Comparison of ENCODE assay signal across 9 cellular contexts in the genomic region with DNA sequence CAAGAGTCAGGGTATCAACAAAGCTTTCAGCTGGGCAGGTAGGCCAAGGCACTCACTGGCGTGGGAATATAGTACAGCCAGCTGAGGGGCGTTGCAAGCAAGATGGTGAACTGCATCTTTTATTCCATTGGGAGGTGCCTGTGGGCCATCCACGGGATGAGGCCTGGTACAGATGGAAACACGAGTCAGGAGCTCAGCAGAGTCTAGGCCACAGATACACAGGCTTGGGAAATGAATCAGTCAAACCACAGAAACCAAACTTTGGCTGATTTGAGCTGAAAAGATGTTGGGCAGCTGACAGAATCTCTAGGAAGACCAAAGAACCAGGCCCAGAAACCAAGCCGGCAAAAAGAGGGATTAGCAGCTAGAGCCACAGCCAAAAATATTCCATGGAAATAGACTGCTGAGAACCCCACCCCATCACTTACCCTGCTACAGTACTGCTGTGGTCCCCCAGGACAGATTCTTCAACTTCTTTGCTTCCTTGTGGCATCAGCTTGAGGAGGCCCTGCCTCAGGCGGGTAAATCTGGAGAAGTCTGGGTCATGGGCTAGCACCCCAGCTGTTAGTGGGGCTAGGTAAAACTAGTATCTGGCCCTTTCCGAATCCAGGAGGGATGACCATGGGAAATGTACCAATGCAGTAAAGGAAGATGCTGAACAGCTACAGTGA.
DNase-seq lines count a peak whose midpoint lies in the region; ATAC-seq and TF ChIP-seq lines count a peak whose summit lies in the region.
"Had no signal": no experiment of that assay in that cellular context is flagged by ENCODE, and none has a peak within 500 bp of the region (broad histone marks: within the 10 kb centered on the region; RNA-seq: fewer than 3 reads in every experiment).

No MANE protein-coding gene starts in this region.

- no peaks in the 10 kb centered on the region for H3K36me3 ChIP-seq in MG63
- H3K36me3 ChIP-seq in ovary, result no peaks in the 10 kb centered on the region

- DNase-seq in activated CD8-positive, alpha-beta memory T cell treated with anti-CD3 and anti-CD28 coated beads, Interleukin-2, amount 10 ng/mL, durations not matched to agents 7 days and 5 days, result peak; percentile 65
- DNase-seq in activated CD8-positive, alpha-beta memory T cell treated with anti-CD3 and anti-CD28 coated beads, Interleukin-2, amount 50 U/mL, for 48 hours, result no peak
- peak; percentile 67 for DNase-seq in MG63
- DNase-seq in choroid plexus epithelial cell (ENCODE audit: low read depth), result peak; percentile 92
- no peak for DNase-seq in ovary
- no peak for DNase-seq in NCI-H187 treated with DMSO at 0.1 percent for 48 hours (lab: John Stamatoyannopoulos, UW)

- intact Hi-C loops in ovary (cut with DNase I), result loop anchor here in 1 of 4 donors (10.0 kb wide), 1 partner anchor 77 kb away; a partner anchor contains a TSS

- peak; percentile 82 for ATAC-seq in activated CD8-positive, alpha-beta memory T cell treated with anti-CD3 and anti-CD28 coated beads, Interleukin-2, amount 10 ng/mL, durations not matched to agents 7 days and 5 days
- peak; percentile 71 for ATAC-seq in stimulated activated memory B cell treated with anti-CD40 and anti-IgM and Interleukin-4, amounts not matched to agents 10 μg/mL and 1 μg/mL and 100 μg/mL, for 72 hours
- ATAC-seq in HG03469 (IDR thresholded peaks at IDR 0.05; ENCODE audit: unreplicated experiment), result no peak

- no peak for TF ChIP-seq EP300 in ovary (IDR thresholded peaks at IDR 0.05)

- H3K9me3 Mint-ChIP-seq in activated CD8-positive, alpha-beta memory T cell treated with anti-CD3 and anti-CD28 coated beads, Interleukin-2, amount 10 ng/mL, durations not matched to agents 7 days and 5 days (ENCODE audit: low read depth), result no peaks in the 10 kb centered on the region
- H3K9me3 Mint-ChIP-seq in stimulated activated memory B cell treated with anti-CD40 and anti-IgM and Interleukin-4, amounts not matched to agents 10 μg/mL and 1 μg/mL and 100 μg/mL, for 72 hours, result no peaks in the 10 kb centered on the region

- TF ChIP-seq CTCF in choroid plexus epithelial cell (conservative IDR thresholded peaks at IDR 0.05; ENCODE audit: low read depth, low read length) (peak; percentile 29), ovary (IDR thresholded peaks at IDR 0.05) (no peak)

- no peak overlapping the region for H3K27ac Mint-ChIP-seq in activated CD8-positive, alpha-beta memory T cell treated with anti-CD3 and anti-CD28 coated beads, Interleukin-2, amount 10 ng/mL, durations not matched to agents 7 days and 5 days
- H3K27ac Mint-ChIP-seq in stimulated activated memory B cell treated with anti-CD40 and anti-IgM and Interleukin-4, amounts not matched to agents 10 μg/mL and 1 μg/mL and 100 μg/mL, for 72 hours, result peak overlapping the region; percentile 43

- peaks cover 28% of the 10 kb centered on the region for H3K4me1 Mint-ChIP-seq in activated CD8-positive, alpha-beta memory T cell treated with anti-CD3 and anti-CD28 coated beads, Interleukin-2, amount 10 ng/mL, durations not matched to agents 7 days and 5 days
- H3K4me1 Mint-ChIP-seq in stimulated activated memory B cell treated with anti-CD40 and anti-IgM and Interleukin-4, amounts not matched to agents 10 μg/mL and 1 μg/mL and 100 μg/mL, for 72 hours, result peaks cover 70% of the 10 kb centered on the region

- H3K9me3 ChIP-seq in MG63, result no peaks in the 10 kb centered on the region
- no peaks in the 10 kb centered on the region for H3K9me3 ChIP-seq in ovary

- H3K27me3 Mint-ChIP-seq in activated CD8-positive, alpha-beta memory T cell treated with anti-CD3 and anti-CD28 coated beads, Interleukin-2, amount 10 ng/mL, durations not matched to agents 7 days and 5 days, result no peaks in the 10 kb centered on the region
- H3K27me3 Mint-ChIP-seq in stimulated activated memory B cell treated with anti-CD40 and anti-IgM and Interleukin-4, amounts not matched to agents 10 μg/mL and 1 μg/mL and 100 μg/mL, for 72 hours, result no peaks in the 10 kb centered on the region

- H3K27me3 ChIP-seq in MG63, result no peaks in the 10 kb centered on the region
- H3K27me3 ChIP-seq in ovary, result no peaks in the 10 kb centered on the region

- WGBS in ovary, 3 donors, result 82 to 92% (median 88%) methylated on average over 7 of the region's 7 CpGs

- H3K36me3 Mint-ChIP-seq in activated CD8-positive, alpha-beta memory T cell treated with anti-CD3 and anti-CD28 coated beads, Interleukin-2, amount 10 ng/mL, durations not matched to agents 7 days and 5 days, result peaks cover 11% of the 10 kb centered on the region
- peaks cover 37% of the 10 kb centered on the region for H3K36me3 Mint-ChIP-seq in stimulated activated memory B cell treated with anti-CD40 and anti-IgM and Interleukin-4, amounts not matched to agents 10 μg/mL and 1 μg/mL and 100 μg/mL, for 72 hours

- H3K4me3 ChIP-seq in MG63 (no peak overlapping the region), choroid plexus epithelial cell (ENCODE audit: low read depth, low read length) (no peak overlapping the region), ovary (no peak overlapping the region)

- CTCF ChIA-PET in activated CD8-positive, alpha-beta memory T cell treated with anti-CD3 and anti-CD28 coated beads, Interleukin-2, amount 10 ng/mL, durations not matched to agents 7 days and 5 days (lab: Charles Lee), result interaction anchor here (0.8 to 3.0 kb wide), 11 partner anchors 10 to 197 kb away, joined by 3 to 11 read pairs (median 3); a partner anchor contains a TSS

- no peak for TF ChIP-seq POLR2A in ovary (IDR thresholded peaks at IDR 0.05)

- H3K27ac ChIP-seq in ovary, result no peak overlapping the region
- H3K27ac ChIP-seq: HL-60 had no signal

- no peak overlapping the region for H3K4me3 Mint-ChIP-seq in activated CD8-positive, alpha-beta memory T cell treated with anti-CD3 and anti-CD28 coated beads, Interleukin-2, amount 10 ng/mL, durations not matched to agents 7 days and 5 days
- H3K4me3 Mint-ChIP-seq in stimulated activated memory B cell treated with anti-CD40 and anti-IgM and Interleukin-4, amounts not matched to agents 10 μg/mL and 1 μg/mL and 100 μg/mL, for 72 hours, result no peak overlapping the region

- H3K4me1 ChIP-seq in ovary (ENCODE audit: insufficient read depth), result peaks cover 4% of the 10 kb centered on the region

Comparison
In these comparisons a context has a peak if more than half of its experiments do, and no peak if none do; other contexts are left out.
1. DNase-seq: peak in activated CD8-positive, alpha-beta memory T cell treated with anti-CD3 and anti-CD28 coated beads, Interleukin-2, amount 10 ng/mL, durations not matched to agents 7 days and 5 days (single experiment), MG63 (single experiment) and choroid plexus epithelial cell (single experiment); none in activated CD8-positive, alpha-beta memory T cell treated with anti-CD3 and anti-CD28 coated beads, Interleukin-2, amount 50 U/mL, for 48 hours (single experiment), ovary (0 of 5) and NCI-H187 treated with DMSO at 0.1 percent for 48 hours (single experiment).